11 cellular contexts compared by ENCODE assay signal in genomic region chr20:32464401-32465091, GRCh38.
DNase-seq lines count a peak whose midpoint lies in the region; ATAC-seq and TF ChIP-seq lines count a peak whose summit lies in the region.
"Had no signal": no experiment of that assay in that cellular context is flagged by ENCODE, and none has a peak within 500 bp of the region (broad histone marks: within the 10 kb centered on the region; RNA-seq: fewer than 3 reads in every experiment).

No MANE protein-coding gene starts in this region.

- TF ChIP-seq CTCF in breast epithelium (IDR thresholded peaks at IDR 0.05): no peak
- no peak for TF ChIP-seq CTCF in mammary epithelial cell (conservative IDR thresholded peaks at IDR 0.05 in 1 of 2, IDR thresholded peaks at IDR 0.05 in 1 of 2; ENCODE audit: extremely low read depth in 1 of 2, insufficient read depth in 1 of 2, low read depth in 1 of 2, low read length in 2 of 2)
- TF ChIP-seq CTCF in esophagus squamous epithelium (IDR thresholded peaks at IDR 0.05): no peak
- no peak for TF ChIP-seq CTCF in upper lobe of left lung (IDR thresholded peaks at IDR 0.05)
- no peak for TF ChIP-seq CTCF in OCI-LY7 (conservative IDR thresholded peaks at IDR 0.05; ENCODE audit: low read length)

- peak overlapping the region; percentile 97 for H2BK5ac ChIP-seq in neuronal stem cell (ENCODE audit: low read length)

- H3K4me2 ChIP-seq in mammary epithelial cell (ENCODE audit: insufficient read depth, low read depth, low read length): no peak overlapping the region
- H3K4me2 ChIP-seq in neuronal stem cell (ENCODE audit: insufficient read depth, low read length, poor library complexity, severe bottlenecking): no peak overlapping the region
- H3K4me2 ChIP-seq in OCI-LY7 (ENCODE audit: low read length): no peak overlapping the region

- in situ Hi-C loops in mammary epithelial cell (cut with MboI; ENCODE audit: low sequenced_read_pairs in 2 of 2): loop anchor here in 1 of 2 donors (25.0 kb wide), 1 partner anchor 252 kb away; the partner anchor contains the start of genes PLAGL2 and POFUT1

- intact Hi-C loops in breast epithelium (cut with DNase I; ENCODE audit: low total_unique reads): no loop called here
- intact Hi-C loops in mammary epithelial cell (cut with micrococcal nuclease): no loop called here
- intact Hi-C loops in esophagus squamous epithelium (cut with DNase I): no loop called here
- intact Hi-C loops in OCI-LY7 (cut with micrococcal nuclease; ENCODE audit: unreplicated experiment): no loop called here

- H3K27me3 ChIP-seq in breast epithelium: no peaks in the 10 kb centered on the region
- H3K27me3 ChIP-seq in mammary epithelial cell (ENCODE audit: insufficient read depth, low read length): no peaks in the 10 kb centered on the region
- no peaks in the 10 kb centered on the region for H3K27me3 ChIP-seq in esophagus squamous epithelium
- peaks cover 0 to 2% (median 0%) of the 10 kb centered on the region in 3 experiments for H3K27me3 ChIP-seq in neuronal stem cell (ENCODE audit: control insufficient read depth in 3 of 3, insufficient read depth in 3 of 3, low read depth in 1 of 3, low read length in 3 of 3)
- no peaks in the 10 kb centered on the region for H3K27me3 ChIP-seq in upper lobe of left lung

- H3K27ac ChIP-seq in breast epithelium: peak overlapping the region; percentile 89 to 95
- no peak overlapping the region for H3K27ac ChIP-seq in mammary epithelial cell (ENCODE audit: insufficient read depth, low read depth, low read length)
- peak overlapping the region in 3 of 4 donors; percentile 33 to 81 (median 57) for H3K27ac ChIP-seq in esophagus squamous epithelium
- peak overlapping the region; percentile 18 for H3K27ac ChIP-seq in neuronal stem cell (replicated peaks; ENCODE audit: low read length)
- peak overlapping the region; percentile 64 to 91 (median 78) for H3K27ac ChIP-seq in upper lobe of left lung
- H3K27ac ChIP-seq in OCI-LY7 (ENCODE audit: low read depth, low read length, poor library complexity, severe bottlenecking): no peak overlapping the region

- TF ChIP-seq POLR2A in breast epithelium (IDR thresholded peaks at IDR 0.05) (no peak), esophagus squamous epithelium (IDR thresholded peaks at IDR 0.05) (no peak), upper lobe of left lung (IDR thresholded peaks at IDR 0.05) (no peak)

- CTCF ChIA-PET in mammary epithelial cell (lab: Charles Lee; ENCODE audit: low non-redundant PET) (no interaction called here), OCI-LY7 (lab: Charles Lee; ENCODE audit: unreplicated experiment) (no interaction called here)

- H4K8ac ChIP-seq in neuronal stem cell (ENCODE audit: low read depth, low read length): peak overlapping the region; percentile 79

- H2BK120ac ChIP-seq in neuronal stem cell (ENCODE audit: low read depth, low read length): peak overlapping the region; percentile 55

- peak overlapping the region; percentile 87 for H3K23ac ChIP-seq in neuronal stem cell (ENCODE audit: low read depth, low read length, poor library complexity)

- dilution Hi-C loops in mammary epithelial cell (cut with HindIII; ENCODE audit: low sequenced_read_pairs): loop anchor here (5.0 kb wide), 1 partner anchor 53 kb away; no protein-coding TSS in a partner anchor

- POLR2A ChIA-PET in OCI-LY7 (lab: Charles Lee): no interaction called here

- H3K14ac ChIP-seq in neuronal stem cell (ENCODE audit: low read length): peak overlapping the region; percentile 17

- no peak for TF ChIP-seq EP300 in upper lobe of left lung (IDR thresholded peaks at IDR 0.05)

- H4K91ac ChIP-seq in neuronal stem cell (ENCODE audit: low read depth, low read length, poor library complexity): no peak overlapping the region

- H3K9ac ChIP-seq in mammary epithelial cell (ENCODE audit: insufficient read depth, low read length) (no peak overlapping the region), neuronal stem cell (ENCODE audit: low read depth, low read length, poor library complexity) (no peak overlapping the region)

- H3K36me3 ChIP-seq in breast epithelium (no peaks in the 10 kb centered on the region), mammary epithelial cell (ENCODE audit: insufficient read depth, low read length) (no peaks in the 10 kb centered on the region), esophagus squamous epithelium (no peaks in the 10 kb centered on the region), neuronal stem cell (replicated peaks in 1 of 2; ENCODE audit: control insufficient read depth in 2 of 2, insufficient read depth in 2 of 2, low read length in 2 of 2) (peaks cover 2 to 39% of the 10 kb centered on the region in 2 donors), upper lobe of left lung (peaks cover 0 to 3% (median 1%) of the 10 kb centered on the region in 4 donors), OCI-LY7 (ENCODE audit: insufficient read depth, low read length) (no peaks in the 10 kb centered on the region)

- H2BK15ac ChIP-seq in neuronal stem cell (ENCODE audit: low read length): peak overlapping the region; percentile 82

- ATAC-seq in upper lobe of left lung (ENCODE audit: low FRiP score in 2 of 2) (no peak), GM19351 (IDR thresholded peaks at IDR 0.05; ENCODE audit: unreplicated experiment) (no peak)
- ATAC-seq: SK-N-SH treated with all-trans-retinoic acid at 6 μM for 48 hours; stimulated activated naive CD8-positive, alpha-beta T cell treated with anti-CD3 and anti-CD28 coated beads, Interleukin-15, Interleukin-2, amounts not matched to agents 100 U/mL and 50 U/mL, for 24 hours had no signal

- peak overlapping the region; percentile 33 for H2BK12ac ChIP-seq in neuronal stem cell (ENCODE audit: low read length)

- no peak for DNase-seq in breast epithelium (ENCODE audit: low spot score in 2 of 2)
- no peak for DNase-seq in mammary epithelial cell
- no peak for DNase-seq in esophagus squamous epithelium (lab: John Stamatoyannopoulos, UW)
- no peak for DNase-seq in neuronal stem cell (ENCODE audit: low spot score)
- peak in 1 of 2 donors; percentile 78 for DNase-seq in upper lobe of left lung
- DNase-seq in medulla oblongata (ENCODE audit: extremely low spot score): no peak
- DNase-seq in OCI-LY7 (ENCODE audit: low spot score): no peak
- DNase-seq: activated naive CD4-positive, alpha-beta T cell treated with anti-CD3 and anti-CD28 coated beads, Interleukin-2, amount 10 ng/mL, durations not matched to agents 7 days and 5 days; stimulated activated naive CD8-positive, alpha-beta T cell treated with anti-CD3 and anti-CD28 coated beads, Interleukin-15, Interleukin-2, amounts not matched to agents 100 U/mL and 50 U/mL, for 24 hours had no signal

- peak overlapping the region; percentile 85 for H3K18ac ChIP-seq in neuronal stem cell (ENCODE audit: low read length)

- WGBS in mammary epithelial cell (ENCODE audit: low coverage, missing lambda C conversion rate): 79% methylated on average over 12 of the region's 20 CpGs
- whole genome bisulfite sequencing in esophagus squamous epithelium, 2 donors: 87 to 92% methylated on average over 10 to 16 of the region's 20 CpGs
- no CpG with 5 or more reads among the region's 20 CpGs for WGBS in neuronal stem cell (ENCODE audit: extremely low coverage in 2 of 2, insufficient read length in 2 of 2, insufficient replicate concordance in 1 of 2), 2 donors
- 89% methylated on average over 13 to 19 of the region's 20 CpGs for WGBS in upper lobe of left lung, 2 donors

- H3K79me1 ChIP-seq in neuronal stem cell (ENCODE audit: low read depth, low read length): peaks cover 22% of the 10 kb centered on the region

- H2AFZ ChIP-seq in mammary epithelial cell (ENCODE audit: low read depth, low read length) (no peak overlapping the region), neuronal stem cell (ENCODE audit: low read length) (no peak overlapping the region), OCI-LY7 (ENCODE audit: low read length) (no peak overlapping the region)

- peak overlapping the region; percentile 96 for H2AK5ac ChIP-seq in neuronal stem cell (ENCODE audit: low read depth, low read length)

- BruUV-seq in mammary epithelial cell (replicated peaks; lab: Mats Ljungman, UMichigan) (no TSS peak), OCI-LY7 (replicated peaks; lab: Mats Ljungman, UMichigan) (no TSS peak)

- H4K20me1 ChIP-seq in mammary epithelial cell (ENCODE audit: insufficient read depth, low read length) (no peaks in the 10 kb centered on the region), OCI-LY7 (ENCODE audit: insufficient read depth, low read length) (no peaks in the 10 kb centered on the region)

- H3K4me3 ChIP-seq in breast epithelium: peak overlapping the region in 1 of 3 donors; percentile 32
- no peak overlapping the region for H3K4me3 ChIP-seq in mammary epithelial cell (replicated peaks in 1 of 3; ENCODE audit: insufficient read depth in 1 of 3, low read depth in 2 of 3, low read length in 3 of 3)
- H3K4me3 ChIP-seq in esophagus squamous epithelium: no peak overlapping the region
- no peak overlapping the region for H3K4me3 ChIP-seq in neuronal stem cell (ENCODE audit: low read length in 2 of 2)
- no peak overlapping the region for H3K4me3 ChIP-seq in upper lobe of left lung
- no peak overlapping the region for H3K4me3 ChIP-seq in OCI-LY7 (ENCODE audit: low read depth, low read length, poor library complexity, severe bottlenecking)

- H3K4me1 ChIP-seq in breast epithelium (peaks cover 10 to 27% of the 10 kb centered on the region in 2 donors), mammary epithelial cell (ENCODE audit: insufficient read depth, low read length) (peaks cover 4% of the 10 kb centered on the region), esophagus squamous epithelium (peaks cover 0 to 64% (median 7%) of the 10 kb centered on the region in 3 donors), neuronal stem cell (ENCODE audit: control insufficient read depth in 2 of 2, insufficient read depth in 1 of 2, low read depth in 1 of 2, low read length in 2 of 2) (peaks cover 17 to 32% of the 10 kb centered on the region in 2 donors), upper lobe of left lung (peaks cover 44 to 65% (median 61%) of the 10 kb centered on the region in 4 donors), OCI-LY7 (ENCODE audit: insufficient read depth, low read length, poor library complexity, severe bottlenecking) (no peaks in the 10 kb centered on the region)

- no peaks in the 10 kb centered on the region for H3K9me3 ChIP-seq in breast epithelium
- H3K9me3 ChIP-seq in mammary epithelial cell (replicated peaks; ENCODE audit: insufficient read depth, low read length): no peaks in the 10 kb centered on the region
- H3K9me3 ChIP-seq in esophagus squamous epithelium: no peaks in the 10 kb centered on the region
- H3K9me3 ChIP-seq in neuronal stem cell (replicated peaks in 1 of 2; ENCODE audit: control insufficient read depth in 2 of 2, insufficient read depth in 1 of 2, low read depth in 1 of 2, low read length in 2 of 2): no peaks in the 10 kb centered on the region
- H3K9me3 ChIP-seq in upper lobe of left lung: no peaks in the 10 kb centered on the region
- H3K9me3 ChIP-seq in OCI-LY7 (ENCODE audit: low read length): no peaks in the 10 kb centered on the region

- H3K9me2 ChIP-seq in OCI-LY7 (ENCODE audit: insufficient read depth, low read length): no peaks in the 10 kb centered on the region

- H3K79me2 ChIP-seq in mammary epithelial cell (ENCODE audit: insufficient read depth, low read length) (no peaks in the 10 kb centered on the region), OCI-LY7 (ENCODE audit: insufficient read depth, low read depth, low read length) (no peaks in the 10 kb centered on the region)

- H3K4ac ChIP-seq in neuronal stem cell (ENCODE audit: low read length): peak overlapping the region; percentile 32

Comparison
In these comparisons a context has a peak if more than half of its experiments do, and no peak if none do; other contexts are left out.
1. H3K27ac ChIP-seq: peak in breast epithelium (2 of 2), esophagus squamous epithelium (3 of 4), neuronal stem cell (single experiment) and upper lobe of left lung (4 of 4); none in mammary epithelial cell (single experiment) and OCI-LY7 (single experiment).